In the genomic region with DNA sequence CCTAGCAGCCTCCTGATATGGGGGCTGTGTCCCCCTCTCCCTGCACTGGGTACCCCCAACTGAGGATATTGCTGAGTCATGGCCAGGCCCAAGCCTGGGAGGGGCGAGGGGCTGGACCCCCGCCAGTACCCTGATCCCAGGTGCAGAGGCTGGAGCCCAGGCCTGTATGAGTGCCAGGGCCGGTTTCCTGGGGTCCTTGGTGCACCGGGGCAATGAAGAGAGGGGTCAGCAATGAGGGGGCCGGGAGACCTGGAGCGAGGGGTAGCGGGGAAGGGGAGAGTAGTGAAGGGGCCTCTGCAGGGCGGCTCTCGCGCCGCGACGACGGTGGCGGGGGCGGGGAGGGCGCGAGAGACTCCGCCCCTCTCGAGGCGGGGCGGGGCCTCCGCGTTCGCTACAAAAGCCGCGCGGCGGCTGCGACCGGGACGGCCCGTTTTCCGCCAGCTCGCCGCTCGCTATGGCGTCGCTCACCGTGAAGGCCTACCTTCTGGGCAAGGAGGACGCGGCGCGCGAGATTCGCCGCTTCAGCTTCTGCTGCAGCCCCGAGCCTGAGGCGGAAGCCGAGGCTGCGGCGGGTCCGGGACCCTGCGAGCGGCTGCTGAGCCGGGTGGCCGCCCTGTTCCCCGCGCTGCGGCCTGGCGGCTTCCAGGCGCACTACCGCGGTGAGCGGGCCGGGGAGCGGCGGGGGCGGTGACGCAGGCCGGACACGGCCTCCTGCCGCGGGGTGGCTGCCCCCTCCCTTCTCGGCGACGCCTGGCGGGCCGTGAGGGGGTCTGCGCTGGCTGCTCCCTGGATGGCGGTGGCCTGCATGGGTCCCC, we compare ENCODE assay signal across 8 cellular contexts. TPM values are rescaled to one million over a fixed set of nuclear protein-coding genes. Genes with fewer than 3 reads are reported as not detected.
A peak's percentile ranks its signal among the peaks of the same experiment; 100 is the strongest.
DNase-seq lines count a peak whose midpoint lies in the region; ATAC-seq and TF ChIP-seq lines count a peak whose summit lies in the region.

A gene (plus strand): TSS at position 423 of the 815 bp plus-strand sequence. CDS start 32 bp downstream, at position 455.

- H3K4me3 Mint-ChIP-seq in Caco-2 (ENCODE audit: unreplicated experiment) = peak within 1 kb of the TSS; percentile 88
- peak within 1 kb of the TSS; percentile 92 to 99 (median 95) for H3K4me3 Mint-ChIP-seq in naive thymus-derived CD8-positive, alpha-beta T cell

- intact Hi-C loops in Caco-2 (cut with micrococcal nuclease; ENCODE audit: unreplicated experiment) = loop anchor here (2.0 kb wide), 1 partner anchor 58 kb away; no protein-coding TSS in a partner anchor

- peak within 1 kb of the TSS; percentile 94 for H3K27ac Mint-ChIP-seq in Caco-2 (ENCODE audit: unreplicated experiment)
- peak within 1 kb of the TSS; percentile 92 to 99 (median 98) for H3K27ac Mint-ChIP-seq in naive thymus-derived CD8-positive, alpha-beta T cell

- DNase-seq in Caco-2 (peak; percentile 77 to 89), HL-60 (ENCODE audit: low read depth in 1 of 2, low spot score in 1 of 2) (peak; percentile 66 to 84), RKO (ENCODE audit: low spot score) (peak; percentile 76), fibroblast of peridontal ligament (ENCODE audit: extremely low read depth) (peak; percentile 76)
- DNase-seq in activated T-helper 9 cell treated with anti-CD3 and anti-CD28 coated beads, Interleukin-2, amount 50 U/mL, for 16 hours (ENCODE audit: low read depth) = peak; percentile 77
- DNase-seq in naive thymus-derived CD8-positive, alpha-beta T cell = peak; percentile 69 to 87 (median 82)
- DNase-seq in stimulated activated naive CD4-positive, alpha-beta T cell treated with Interleukin-2 at 50 U/mL for 16 hours (lab: John Stamatoyannopoulos, UW) = peak; percentile 70

- H3K4me1 Mint-ChIP-seq in Caco-2 (ENCODE audit: low read depth, unreplicated experiment) = peaks cover 37% of the 10 kb centered on the region
- H3K4me1 Mint-ChIP-seq in naive thymus-derived CD8-positive, alpha-beta T cell = peaks cover 33 to 63% (median 60%) of the 10 kb centered on the region in 4 donors

- TF ChIP-seq CTCF in Caco-2 (IDR thresholded peaks at IDR 0.05; ENCODE audit: insufficient read depth in 1 of 2, low read depth in 1 of 2, low read length in 1 of 2, severe bottlenecking in 1 of 2, unreplicated experiment in 1 of 2) = no peak
- no peak for TF ChIP-seq CTCF in HL-60 (IDR thresholded peaks at IDR 0.05; ENCODE audit: insufficient read depth, low read length)

- H3K4me3 ChIP-seq in Caco-2 (ENCODE audit: low read depth, low read length) (peak within 1 kb of the TSS; percentile 97), HL-60 (replicated peaks; ENCODE audit: insufficient read depth, low read length) (peak within 1 kb of the TSS; percentile 88)

- peaks cover 16% of the 10 kb centered on the region for H3K36me3 ChIP-seq in Caco-2 (ENCODE audit: control insufficient read depth, insufficient read depth, low read length)

- no peaks in the 10 kb centered on the region for H3K27me3 Mint-ChIP-seq in Caco-2 (ENCODE audit: insufficient read depth, unreplicated experiment)
- H3K27me3 Mint-ChIP-seq in naive thymus-derived CD8-positive, alpha-beta T cell = peaks cover 0 to 2% (median 0%) of the 10 kb centered on the region in 5 donors

- H3K27me3 ChIP-seq in Caco-2 (replicated peaks; ENCODE audit: control insufficient read depth, insufficient read depth, low read length) (no peaks in the 10 kb centered on the region), HL-60 (ENCODE audit: insufficient read depth, poor library complexity, severe bottlenecking) (no peaks in the 10 kb centered on the region)

- H3K27ac ChIP-seq in HL-60 (replicated peaks) = peak within 1 kb of the TSS; percentile 89

- H3K4me1 ChIP-seq in Caco-2 = peaks cover 58% of the 10 kb centered on the region

- BruUV-seq in Caco-2 (replicated peaks; lab: Mats Ljungman, UMichigan) = no TSS peak

- no peaks in the 10 kb centered on the region for H3K9me3 Mint-ChIP-seq in Caco-2 (ENCODE audit: unreplicated experiment)
- no peaks in the 10 kb centered on the region for H3K9me3 Mint-ChIP-seq in naive thymus-derived CD8-positive, alpha-beta T cell

- peaks cover 81% of the 10 kb centered on the region for H3K36me3 Mint-ChIP-seq in Caco-2 (ENCODE audit: insufficient read depth, unreplicated experiment)
- peaks cover 0 to 31% (median 4%) of the 10 kb centered on the region in 3 donors for H3K36me3 Mint-ChIP-seq in naive thymus-derived CD8-positive, alpha-beta T cell

- H3K9me3 ChIP-seq in Caco-2 = no peaks in the 10 kb centered on the region

- peak; percentile 37 for ATAC-seq in GM19463 (IDR thresholded peaks at IDR 0.05; ENCODE audit: unreplicated experiment)
- ATAC-seq in naive thymus-derived CD8-positive, alpha-beta T cell = peak; percentile 47 to 54

- POLR2A ChIA-PET in Caco-2 (lab: Charles Lee) = interaction anchor here (1.0 kb wide), 1 partner anchor 9 kb away, joined by 7 read pairs; no protein-coding TSS in a partner anchor
- POLR2A ChIA-PET in naive thymus-derived CD8-positive, alpha-beta T cell (lab: Charles Lee) = interaction anchor here (0.6 to 6.8 kb wide), 12 partner anchors 10 to 197 kb away, joined by 3 to 154 read pairs (median 11); a partner anchor contains a TSS

- CTCF ChIA-PET in Caco-2 (lab: Charles Lee) = interaction anchor here (0.6 kb wide), 1 partner anchor 559 kb away, joined by 3 read pairs; no protein-coding TSS in a partner anchor

RNA-seq across cellular contexts. Expression of the gene that starts here (rescaled TPM):
- 250 and 259 TPM in 2 replicates for total RNA-seq in Caco-2 (2022)
- 100 to 1,000 TPM; 357 to 370 TPM for total RNA-seq in naive thymus-derived CD8-positive, alpha-beta T cell
- 100 to 1,000 TPM; 144 to 157 (median 150) TPM for polyA plus RNA-seq in naive thymus-derived CD8-positive, alpha-beta T cell

Comparison
In these comparisons a context has a peak if more than half of its experiments do, and no peak if none do; other contexts are left out.
1. Peak in every context shown above with its lines: DNase-seq, ATAC-seq, H3K4me3 ChIP-seq and H3K27ac ChIP-seq.